ENCODE assay signal across 30 cellular contexts in genomic region chr11:100882957-100883356, GRCh38.
"Had no signal": no experiment of that assay in that cellular context is flagged by ENCODE, and none has a peak within 500 bp of the region (broad histone marks: within the 10 kb centered on the region; RNA-seq: fewer than 3 reads in every experiment).

No MANE protein-coding gene starts in this region.

- H3K27me3 ChIP-seq: neutrophil, right atrium auricular region, right lobe of liver, sigmoid colon, stomach, thyroid gland, transverse colon, upper lobe of right lung, uterus had no signal

- H3K27me3 Mint-ChIP-seq: naive B cell; naive thymus-derived CD8-positive, alpha-beta T cell; natural killer cell treated with Interleukin-12 subunit alpha and Interleukin-12 subunit beta and Interleukin-15 and Interleukin-18, amount 100 ng/mL, for 72 hours; stimulated activated naive CD8-positive, alpha-beta T cell treated with anti-CD3 and anti-CD28 coated beads, Interleukin-15, Interleukin-2, amounts not matched to agents 100 ng/mL and 50 ng/mL, for 24 hours; type B pancreatic cell had no signal

- H3K4me1 ChIP-seq: parathyroid adenoma, prostate gland, right atrium auricular region, right lobe of liver, sigmoid colon, thyroid gland, transverse colon, upper lobe of right lung, uterus had no signal

- H3K4me3 ChIP-seq: prostate gland, right atrium auricular region, right lobe of liver, sigmoid colon, stomach, thoracic aorta, thyroid gland, transverse colon, upper lobe of right lung, uterus had no signal

- H3K4me3 Mint-ChIP-seq: naive B cell; naive thymus-derived CD8-positive, alpha-beta T cell; natural killer cell treated with Interleukin-12 subunit alpha and Interleukin-12 subunit beta and Interleukin-15 and Interleukin-18, amount 100 ng/mL, for 72 hours; nephron progenitor cell; neural crest cell; stimulated activated effector memory CD8-positive, alpha-beta T cell treated with anti-CD3 and anti-CD28 coated beads, Interleukin-12 subunit alpha, Interleukin-12 subunit beta, amount 100 ng/mL, for 72 hours; stimulated activated naive B cell treated with anti-CD40 and anti-IgM and Interleukin-4, amounts not matched to agents 10 μg/mL and 1 μg/mL and 100 μg/mL, for 72 hours; stimulated activated naive CD8-positive, alpha-beta T cell treated with anti-CD3 and anti-CD28 coated beads, Interleukin-15, Interleukin-2, amounts not matched to agents 100 ng/mL and 50 ng/mL, for 24 hours; type B pancreatic cell had no signal

- ATAC-seq: naive thymus-derived CD8-positive, alpha-beta T cell; natural killer cell treated with Interleukin-12 subunit alpha and Interleukin-12 subunit beta and Interleukin-15 and Interleukin-18, amount 100 ng/mL, for 72 hours; stimulated activated effector memory CD8-positive, alpha-beta T cell treated with anti-CD3 and anti-CD28 coated beads, Interleukin-12 subunit alpha, Interleukin-12 subunit beta, amount 100 ng/mL, for 72 hours; stimulated activated naive B cell treated with anti-CD40 and anti-IgM and Interleukin-4, amounts not matched to agents 10 μg/mL and 1 μg/mL and 100 μg/mL, for 72 hours; upper lobe of right lung had no signal

- H3K27ac Mint-ChIP-seq: naive thymus-derived CD8-positive, alpha-beta T cell; natural killer cell treated with Interleukin-12 subunit alpha and Interleukin-12 subunit beta and Interleukin-15 and Interleukin-18, amount 100 ng/mL, for 72 hours; stimulated activated effector memory CD8-positive, alpha-beta T cell treated with anti-CD3 and anti-CD28 coated beads, Interleukin-12 subunit alpha, Interleukin-12 subunit beta, amount 100 ng/mL, for 72 hours; stimulated activated naive B cell treated with anti-CD40 and anti-IgM and Interleukin-4, amounts not matched to agents 10 μg/mL and 1 μg/mL and 100 μg/mL, for 72 hours; stimulated activated naive CD8-positive, alpha-beta T cell treated with anti-CD3 and anti-CD28 coated beads, Interleukin-15, Interleukin-2, amounts not matched to agents 100 ng/mL and 50 ng/mL, for 24 hours; type B pancreatic cell had no signal

- H3K27ac ChIP-seq: neutrophil, parathyroid adenoma, prostate gland, right atrium auricular region, right lobe of liver, sigmoid colon, stomach, thoracic aorta, thyroid gland, transverse colon, upper lobe of right lung, uterus had no signal

- H3K36me3 ChIP-seq: neutrophil, prostate gland, right atrium auricular region, right lobe of liver, sigmoid colon, stomach, thoracic aorta, thyroid gland, transverse colon, upper lobe of right lung, uterus had no signal

- H3K9me3 ChIP-seq: neutrophil, prostate gland, right atrium auricular region, right lobe of liver, sigmoid colon, stomach, thoracic aorta, thyroid gland, transverse colon, upper lobe of right lung, uterus had no signal

- H3K36me3 Mint-ChIP-seq: stimulated activated effector memory CD8-positive, alpha-beta T cell treated with anti-CD3 and anti-CD28 coated beads, Interleukin-12 subunit alpha, Interleukin-12 subunit beta, amount 100 ng/mL, for 72 hours had no signal

- H3K4me1 Mint-ChIP-seq: naive thymus-derived CD8-positive, alpha-beta T cell; stimulated activated effector memory CD8-positive, alpha-beta T cell treated with anti-CD3 and anti-CD28 coated beads, Interleukin-12 subunit alpha, Interleukin-12 subunit beta, amount 100 ng/mL, for 72 hours had no signal

- DNase-seq: naive B cell; naive thymus-derived CD8-positive, alpha-beta T cell; nephron progenitor cell; nucleus accumbens; posterior cingulate gyrus; retina; right lobe of liver; sigmoid colon; small intestine; stimulated activated CD4-positive, alpha-beta T cell treated with anti-CD3 and anti-CD28 coated beads, Interleukin-15, amount 100 ng/mL, for 24 hours; stimulated activated CD4-positive, alpha-beta T cell treated with anti-CD3 and anti-CD28 coated beads, Interleukin-2, amount 100 ng/mL, for 24 hours; stimulated activated CD4-positive, alpha-beta T cell treated with anti-CD3 and anti-CD28 coated beads, Interleukin-2, amount 100 ng/mL, for 48 hours; stimulated activated CD4-positive, alpha-beta T cell treated with anti-CD3 and anti-CD28 coated beads, Interleukin-4, amount 100 ng/mL, for 24 hours; stimulated activated naive B cell treated with anti-CD40 and anti-IgM and Interleukin-4, amounts not matched to agents 10 μg/mL and 1 μg/mL and 100 μg/mL, for 72 hours; stimulated activated naive CD4-positive, alpha-beta T cell treated with Interleukin-2 at 50 U/mL for 16 hours; stomach; thyroid gland; transverse colon; upper lobe of right lung; uterus had no signal
